8 cellular contexts compared by ENCODE assay signal in genomic region chr7:32891800-32892520, GRCh38. TPM values are rescaled to one million over a fixed set of nuclear protein-coding genes. Genes with fewer than 3 reads are reported as not detected.
DNase-seq lines count a peak whose midpoint lies in the region; ATAC-seq and TF ChIP-seq lines count a peak whose summit lies in the region.

No MANE protein-coding gene starts in this region.

- H3K9me2 ChIP-seq in PC-9 (ENCODE audit: insufficient read depth) = no peaks in the 10 kb centered on the region

- peak overlapping the region; percentile 89 for H2AFZ ChIP-seq in PC-9

- under 1% methylated on average over 28 of the region's 85 CpGs for WGBS in esophagus muscularis mucosa

- no peak for TF ChIP-seq EP300 in esophagus muscularis mucosa (IDR thresholded peaks at IDR 0.05)

- POLR2A ChIA-PET in PC-9 (lab: Charles Lee; ENCODE audit: unreplicated experiment) = interaction anchor here (0.6 to 1.4 kb wide), 8 partner anchors 13 to 188 kb away, joined by 3 to 25 read pairs (median 6); partner anchors contain the start of gene FKBP9

- H3K9me3 ChIP-seq in PC-9 (ENCODE audit: insufficient read depth, low read depth) (no peaks in the 10 kb centered on the region), esophagus muscularis mucosa (no peaks in the 10 kb centered on the region)

- CTCF ChIA-PET in PC-9 (lab: Charles Lee) = interaction anchor here (1.0 kb wide), 1 partner anchor 46 kb away, joined by 5 read pairs; no protein-coding TSS in a partner anchor

- no peak for TF ChIP-seq CTCF in PC-9 (conservative IDR thresholded peaks at IDR 0.05)
- TF ChIP-seq CTCF in esophagus muscularis mucosa (IDR thresholded peaks at IDR 0.05) = no peak

- in situ Hi-C loops in KBM-7 (cut with MboI; ENCODE audit: low pct_unique_long_range_greater_than_20kb, low sequenced_read_pairs) = no loop called here

- peak overlapping the region; percentile 89 for H3K4me2 ChIP-seq in PC-9

- H3K79me2 ChIP-seq in PC-9 (ENCODE audit: low read depth) = peaks cover 40% of the 10 kb centered on the region

- peaks cover 38% of the 10 kb centered on the region; the same call in 1 of the 2 replicates for H3F3A ChIP-seq in PC-9 (ENCODE audit: insufficient read depth, low read depth)

- DNase-seq in DMS53 treated with DMSO at 0.1 percent for 48 hours (lab: John Stamatoyannopoulos, UW; ENCODE audit: unreplicated experiment) (peak; percentile 98), KBM-7 (peak; percentile 94), PC-9 (peak; percentile 91 to 98), esophagus muscularis mucosa (ENCODE audit: extremely low spot score) (peak; percentile 99), myocyte (ENCODE audit: low read depth) (peak; percentile 100)
- DNase-seq in activated T-cell treated with anti-CD3 and anti-CD28 coated beads, Interleukin-2, amount 50 U/mL, for 48 hours = peak; percentile 99
- DNase-seq in stimulated activated CD8-positive, alpha-beta memory T cell treated with anti-CD3 and anti-CD28 coated beads, Interleukin-7, amount 100 ng/mL, for 48 hours (ENCODE audit: extremely low read depth in 1 of 2, low read depth in 1 of 2) = peak; percentile 96 to 98

- no peaks in the 10 kb centered on the region for H3K36me3 ChIP-seq in PC-9 (ENCODE audit: low read depth)
- no peaks in the 10 kb centered on the region for H3K36me3 ChIP-seq in esophagus muscularis mucosa

- peaks cover 28% of the 10 kb centered on the region for H4K20me1 ChIP-seq in PC-9 (ENCODE audit: insufficient read depth)

- peak; percentile 52 for ATAC-seq in GM21723 (IDR thresholded peaks at IDR 0.05; ENCODE audit: unreplicated experiment)

- peak overlapping the region; percentile 87 for H3K27ac ChIP-seq in PC-9
- peak overlapping the region; percentile 99 to 100 (median 100) for H3K27ac ChIP-seq in esophagus muscularis mucosa (replicated peaks in 1 of 4)

- intact Hi-C loops in PC-9 (cut with micrococcal nuclease; ENCODE audit: unreplicated experiment) (loop anchor here (1.0 to 5.0 kb wide), 5 partner anchors 13 to 395 kb away; partner anchors contain the start of genes AVL9 and FKBP9), esophagus muscularis mucosa (cut with DNase I) (loop anchor here (5.0 kb wide), 1 partner anchor 45 kb away; no protein-coding TSS in a partner anchor)

- peaks cover 35% of the 10 kb centered on the region for H3K4me1 ChIP-seq in PC-9 (replicated peaks; ENCODE audit: insufficient read depth)
- peaks cover 38 to 63% (median 57%) of the 10 kb centered on the region in 4 donors for H3K4me1 ChIP-seq in esophagus muscularis mucosa

- H3K4me3 ChIP-seq in PC-9 = peak overlapping the region; percentile 86
- peak overlapping the region; percentile 95 to 99 (median 98) for H3K4me3 ChIP-seq in esophagus muscularis mucosa

- H3K27me3 ChIP-seq in PC-9 (ENCODE audit: insufficient read depth, low read depth) = no peaks in the 10 kb centered on the region
- no peaks in the 10 kb centered on the region for H3K27me3 ChIP-seq in esophagus muscularis mucosa

- peak; percentile 74 for TF ChIP-seq POLR2A in esophagus muscularis mucosa (IDR thresholded peaks at IDR 0.05; ENCODE audit: low read depth)

- BruUV-seq in PC-9 (replicated peaks; lab: Mats Ljungman, UMichigan) = no TSS peak

RNA-seq across cellular contexts. Expression of gene KBTBD2, which starts 0.4 kb away (rescaled TPM):
- total RNA-seq in PC-9 (2021) (49.1 and 56.7 TPM in 2 replicates), esophagus muscularis mucosa (10 to 100 TPM; 28.3 to 51.2 (median 38.7) TPM), myocyte (50.1 and 70.1 TPM in 2 replicates)
- 28.2 TPM for polyA plus RNA-seq in myocyte (2012)

Comparison
In these comparisons a context has a peak if more than half of its experiments do, and no peak if none do; other contexts are left out.
1. Peak in every context shown above with its lines: DNase-seq, ATAC-seq, H3K4me3 ChIP-seq and H3K27ac ChIP-seq.